In the genomic region with DNA sequence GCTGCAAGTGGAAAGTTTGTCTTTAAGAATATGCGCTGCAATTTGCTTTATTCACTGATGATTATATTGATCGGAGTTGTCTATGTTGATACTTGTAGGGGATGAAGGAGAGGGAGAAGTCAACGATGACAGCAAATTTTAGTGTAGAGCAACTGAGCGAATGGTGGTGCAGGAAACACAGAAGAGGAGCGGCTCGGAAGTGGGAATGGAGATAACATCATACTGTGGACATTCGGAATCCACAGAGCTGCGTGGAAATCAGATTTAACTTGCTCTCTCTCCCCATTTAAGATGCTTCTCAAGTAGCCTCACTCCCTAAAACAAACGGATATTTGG, we compare ENCODE assay signal across 8 cellular contexts. TPM values are rescaled to one million over a fixed set of nuclear protein-coding genes. Genes with fewer than 3 reads are reported as not detected.
DNase-seq lines count a peak whose midpoint lies in the region; ATAC-seq, FAIRE-seq and TF ChIP-seq lines count a peak whose summit lies in the region.

No MANE protein-coding gene starts in this region.

- H3K4me1 ChIP-seq in keratinocyte (ENCODE audit: control insufficient read depth, extremely low read depth, insufficient read depth, low read length) (peaks cover 20% of the 10 kb centered on the region), subcutaneous abdominal adipose tissue (ENCODE audit: control insufficient read depth in 5 of 5, insufficient read depth in 5 of 5, low read length in 5 of 5) (peaks cover 10 to 35% (median 31%) of the 10 kb centered on the region in 5 donors)

- no peak for ATAC-seq in activated T-helper 17 cell treated with anti-CD3 and anti-CD28 coated beads, Interleukin-2, amount 50 U/mL, for 72 hours (replicated peaks)

- H3K4me2 ChIP-seq in keratinocyte (ENCODE audit: control insufficient read depth, extremely low read depth, insufficient read depth, low read depth, low read length) = peak overlapping the region; percentile 91

- no peaks in the 10 kb centered on the region for H3K9me1 ChIP-seq in keratinocyte (ENCODE audit: control insufficient read depth, extremely low read depth, insufficient read depth, low read length)

- DNase-seq in NCI-H2227 treated with DMSO at 0.1 percent for 48 hours (lab: John Stamatoyannopoulos, UW) = peak; percentile 38
- no peak for DNase-seq in NCI-H2227 (lab: John Stamatoyannopoulos, UW; ENCODE audit: unreplicated experiment)
- DNase-seq in keratinocyte (ENCODE audit: low read depth, low spot score) = no peak
- DNase-seq in DMS153 treated with DMSO at 0.1 percent for 48 hours (lab: John Stamatoyannopoulos, UW; ENCODE audit: unreplicated experiment) = no peak
- no peak for DNase-seq in MV-4-11 (lab: John Stamatoyannopoulos, UW)
- DNase-seq in dermis blood vessel endothelial cell = no peak

- H3K36me3 ChIP-seq in keratinocyte (ENCODE audit: control insufficient read depth in 2 of 2, extremely low read depth in 1 of 2, insufficient read depth in 2 of 2, low read length in 2 of 2) (peaks cover 8 to 13% of the 10 kb centered on the region in 2 experiments), subcutaneous abdominal adipose tissue (ENCODE audit: control insufficient read depth in 5 of 5, insufficient read depth in 5 of 5, low read length in 5 of 5) (peaks cover 5 to 19% (median 17%) of the 10 kb centered on the region in 5 donors)

- TF ChIP-seq CTCF in keratinocyte (optimal IDR thresholded peaks at IDR 0.05 in 1 of 3, IDR thresholded peaks at IDR 0.05 in 1 of 3, conservative IDR thresholded peaks at IDR 0.05 in 1 of 3; ENCODE audit: extremely low read depth in 1 of 3, insufficient read depth in 2 of 3, low read length in 3 of 3) = no peak

- dilution Hi-C loops in keratinocyte (cut with MboI; ENCODE audit: extremely low pct_ligation_motif_present, low sequenced_read_pairs) = no loop called here

- H3K4me3 Mint-ChIP-seq in activated T-helper 17 cell treated with anti-CD3 and anti-CD28 coated beads, Interleukin-2, amount 50 U/mL, for 72 hours = peak overlapping the region; percentile 92

- peaks cover 49% of the 10 kb centered on the region for H3K36me3 Mint-ChIP-seq in activated T-helper 17 cell treated with anti-CD3 and anti-CD28 coated beads, Interleukin-2, amount 50 U/mL, for 72 hours (ENCODE audit: low read depth)

- H3K9ac ChIP-seq in keratinocyte (ENCODE audit: control insufficient read depth, extremely low read depth, insufficient read depth, low read length) = peak overlapping the region; percentile 91
- peak overlapping the region in 4 of 5 donors; percentile 8 to 68 (median 62) for H3K9ac ChIP-seq in subcutaneous abdominal adipose tissue (ENCODE audit: low read length in 5 of 5)

- H3K4me1 Mint-ChIP-seq in activated T-helper 17 cell treated with anti-CD3 and anti-CD28 coated beads, Interleukin-2, amount 50 U/mL, for 72 hours = peaks cover 26% of the 10 kb centered on the region

- FAIRE-seq in keratinocyte (lab: Jason Lieb, UNC) = no peak

- H3K27me3 Mint-ChIP-seq in activated T-helper 17 cell treated with anti-CD3 and anti-CD28 coated beads, Interleukin-2, amount 50 U/mL, for 72 hours = no peaks in the 10 kb centered on the region

- peaks cover 39% of the 10 kb centered on the region for H3K79me2 ChIP-seq in keratinocyte (ENCODE audit: control insufficient read depth, insufficient read depth, low read length)

- no peak overlapping the region for H3K27ac ChIP-seq in keratinocyte (ENCODE audit: control insufficient read depth, insufficient read depth, low read length)
- peak overlapping the region; percentile 85 for H3K27ac ChIP-seq in subcutaneous abdominal adipose tissue (ENCODE audit: low read depth, low read length)

- no peaks in the 10 kb centered on the region for H3K9me3 Mint-ChIP-seq in activated T-helper 17 cell treated with anti-CD3 and anti-CD28 coated beads, Interleukin-2, amount 50 U/mL, for 72 hours

- no peaks in the 10 kb centered on the region for H4K20me1 ChIP-seq in keratinocyte (ENCODE audit: control insufficient read depth, extremely low read depth, insufficient read depth, low read length)

- H2AFZ ChIP-seq in keratinocyte (ENCODE audit: control insufficient read depth, low read length) = peak overlapping the region; percentile 70

- H3K27ac Mint-ChIP-seq in activated T-helper 17 cell treated with anti-CD3 and anti-CD28 coated beads, Interleukin-2, amount 50 U/mL, for 72 hours = peak overlapping the region; percentile 90

- H3K9me3 ChIP-seq in keratinocyte (ENCODE audit: control insufficient read depth, low read depth, low read length) (no peaks in the 10 kb centered on the region), subcutaneous abdominal adipose tissue (ENCODE audit: control insufficient read depth in 5 of 5, low read length in 5 of 5) (no peaks in the 10 kb centered on the region)

- H3K4me3 ChIP-seq in keratinocyte (ENCODE audit: control insufficient read depth in 2 of 3, extremely low read depth in 1 of 3, insufficient read depth in 2 of 3, low read depth in 1 of 3, low read length in 3 of 3) = peak overlapping the region; percentile 49 to 90 (median 70)
- peak overlapping the region; percentile 74 to 95 (median 86) for H3K4me3 ChIP-seq in subcutaneous abdominal adipose tissue (ENCODE audit: low read depth in 1 of 5, low read length in 5 of 5)

- H3K27me3 ChIP-seq in keratinocyte (ENCODE audit: control insufficient read depth, extremely low read depth, insufficient read depth, low read length) (no peaks in the 10 kb centered on the region), subcutaneous abdominal adipose tissue (ENCODE audit: control insufficient read depth in 5 of 5, insufficient read depth in 4 of 5, low read length in 5 of 5) (no peaks in the 10 kb centered on the region)

RNA-seq across cellular contexts. Expression of a gene that starts 0.7 kb away (rescaled TPM):
- total RNA-seq in activated T-helper 17 cell treated with anti-CD3 and anti-CD28 coated beads, Interleukin-2, amount 50 U/mL, for 72 hours = 100 to 1,000 TPM in 1 of 2 donors, 10 to 100 TPM in 1; 90.4 to 109 TPM
- polyA plus RNA-seq in keratinocyte = 86.2 to 157 TPM (median 96.2 TPM) in 3 replicates
- 24.1 TPM for polyA plus RNA-seq in keratinocyte (2011; ENCODE audit: low read depth)
- 84.7 and 117 TPM in 2 replicates for polyA plus RNA-seq in keratinocyte (2011; cell fraction: cytosol; rRNA removed)
- 25.9 and 36.5 TPM in 2 replicates for polyA plus RNA-seq in keratinocyte (2011; cell fraction: nucleus; rRNA removed)
- 52.9 and 85.5 TPM in 2 replicates for polyA plus RNA-seq in keratinocyte (2012; ENCODE audit: low replicate concordance)
- 11.0 to 59.4 TPM (median 31.0 TPM) in 3 replicates for polyA minus RNA-seq in keratinocyte
- 34.9 TPM for polyA minus RNA-seq in keratinocyte (2011; cell fraction: cytosol; rRNA and poly(A)+ RNA removed)
- 6.2 and 12.6 TPM in 2 replicates for polyA minus RNA-seq in keratinocyte (2011; cell fraction: nucleus; rRNA and poly(A)+ RNA removed)
- total RNA-seq in dermis blood vessel endothelial cell = 47.7 and 69.6 TPM in 2 replicates

RNA-seq across cellular contexts. Expression of a gene that starts 24.0 kb away (rescaled TPM):
- total RNA-seq in activated T-helper 17 cell treated with anti-CD3 and anti-CD28 coated beads, Interleukin-2, amount 50 U/mL, for 72 hours = 10 to 100 TPM; 52.6 to 64.1 TPM
- polyA plus RNA-seq in keratinocyte = 245 to 304 TPM (median 246 TPM) in 3 replicates
- polyA plus RNA-seq in keratinocyte (2011; ENCODE audit: low read depth) = 56.7 TPM
- 228 and 376 TPM in 2 replicates for polyA plus RNA-seq in keratinocyte (2011; cell fraction: cytosol; rRNA removed)
- polyA plus RNA-seq in keratinocyte (2011; cell fraction: nucleus; rRNA removed) = 120 and 159 TPM in 2 replicates
- 161 and 186 TPM in 2 replicates for polyA plus RNA-seq in keratinocyte (2012; ENCODE audit: low replicate concordance)
- 29.3 to 97.4 TPM (median 80.2 TPM) in 3 replicates for polyA minus RNA-seq in keratinocyte
- 88.8 TPM for polyA minus RNA-seq in keratinocyte (2011; cell fraction: cytosol; rRNA and poly(A)+ RNA removed)
- polyA minus RNA-seq in keratinocyte (2011; cell fraction: nucleus; rRNA and poly(A)+ RNA removed) = 21.6 and 34.7 TPM in 2 replicates
- total RNA-seq in dermis blood vessel endothelial cell = 61.8 and 117 TPM in 2 replicates

RNA-seq across cellular contexts. Expression of a gene that starts 52.1 kb away (rescaled TPM):
- total RNA-seq in activated T-helper 17 cell treated with anti-CD3 and anti-CD28 coated beads, Interleukin-2, amount 50 U/mL, for 72 hours = 10 to 100 TPM; 13.7 to 27.4 TPM
- polyA plus RNA-seq in keratinocyte = 23.8 to 36.3 TPM (median 33.0 TPM) in 3 replicates
- 32.5 TPM for polyA plus RNA-seq in keratinocyte (2011; ENCODE audit: low read depth)
- 18.5 and 34.0 TPM in 2 replicates for polyA plus RNA-seq in keratinocyte (2011; cell fraction: cytosol; rRNA removed)
- polyA plus RNA-seq in keratinocyte (2011; cell fraction: nucleus; rRNA removed) = 16.7 and 26.0 TPM in 2 replicates
- polyA plus RNA-seq in keratinocyte (2012; ENCODE audit: low replicate concordance) = 18.9 and 26.3 TPM in 2 replicates
- 5.9 to 14.9 TPM (median 13.6 TPM) in 3 replicates for polyA minus RNA-seq in keratinocyte
- polyA minus RNA-seq in keratinocyte (2011; cell fraction: cytosol; rRNA and poly(A)+ RNA removed) = 9.4 TPM
- 5.8 and 6.7 TPM in 2 replicates for polyA minus RNA-seq in keratinocyte (2011; cell fraction: nucleus; rRNA and poly(A)+ RNA removed)
- total RNA-seq in dermis blood vessel endothelial cell = 11.2 and 17.5 TPM in 2 replicates

RNA-seq across cellular contexts. Expression of a gene that starts 52.5 kb away (rescaled TPM):
- not detected for total RNA-seq in activated T-helper 17 cell treated with anti-CD3 and anti-CD28 coated beads, Interleukin-2, amount 50 U/mL, for 72 hours
- not detected in 3 replicates for polyA plus RNA-seq in keratinocyte
- polyA plus RNA-seq in keratinocyte (2011; ENCODE audit: low read depth) = 0.81 TPM
- not detected in 2 replicates for polyA plus RNA-seq in keratinocyte (2011; cell fraction: cytosol; rRNA removed)
- polyA plus RNA-seq in keratinocyte (2011; cell fraction: nucleus; rRNA removed) = not detected in 2 replicates
- 1.2 TPM in 1 of 2 replicates, not detected in the other for polyA plus RNA-seq in keratinocyte (2012; ENCODE audit: low replicate concordance)
- not detected in 3 replicates for polyA minus RNA-seq in keratinocyte
- not detected for polyA minus RNA-seq in keratinocyte (2011; cell fraction: cytosol; rRNA and poly(A)+ RNA removed)
- not detected in 2 replicates for polyA minus RNA-seq in keratinocyte (2011; cell fraction: nucleus; rRNA and poly(A)+ RNA removed)
- total RNA-seq in dermis blood vessel endothelial cell = 0.42 TPM in 1 of 2 replicates, not detected in the other
